Comparison of ENCODE assay signal across 28 cellular contexts in genomic region chr22:33467067-33467466, GRCh38.
DNase-seq lines count a peak whose midpoint lies in the region; ATAC-seq, FAIRE-seq and TF ChIP-seq lines count a peak whose summit lies in the region.
"Had no signal": no experiment of that assay in that cellular context is flagged by ENCODE, and none has a peak within 500 bp of the region (broad histone marks: within the 10 kb centered on the region; RNA-seq: fewer than 3 reads in every experiment).

No MANE protein-coding gene starts in this region.

- H3K27ac ChIP-seq in left ventricle myocardium inferior (replicated peaks) (peak overlapping the region; percentile 20), right atrium auricular region (peak overlapping the region in 1 of 2 donors; percentile 47), mesenchymal stem cell (ENCODE audit: low read length, poor library complexity, severe bottlenecking) (peak overlapping the region; percentile 69), pancreas (no peak overlapping the region), endodermal cell (ENCODE audit: low read depth, low read length) (no peak overlapping the region)
- H3K27ac ChIP-seq: 22Rv1; A549; BLaER1 treated with 17β-estradiol and CSF1 and Interleukin-3, amounts not matched to agents 10 nM and 100 nM; C4-2B had no signal

- no peaks in the 10 kb centered on the region for H3K79me1 ChIP-seq in mesenchymal stem cell (replicated peaks; ENCODE audit: low read length, poor library complexity, severe bottlenecking)

- ATAC-seq in pancreas = no peak
- ATAC-seq: A549; CD8-positive, alpha-beta T cell; GM12878 had no signal

- H3K36me3 Mint-ChIP-seq in nephron progenitor cell (ENCODE audit: low read depth) (peaks cover 8% of the 10 kb centered on the region), endodermal cell (ENCODE audit: low read depth) (peaks cover 2% of the 10 kb centered on the region)
- H3K36me3 Mint-ChIP-seq: CD8-positive, alpha-beta T cell had no signal

- H3K36me3 ChIP-seq in left ventricle myocardium inferior = no peaks in the 10 kb centered on the region
- no peaks in the 10 kb centered on the region for H3K36me3 ChIP-seq in right atrium auricular region
- H3K36me3 ChIP-seq in mesenchymal stem cell (ENCODE audit: control insufficient read depth in 1 of 2, insufficient read depth in 2 of 2, low read depth in 1 of 2, low read length in 2 of 2) = no peaks in the 10 kb centered on the region
- H3K36me3 ChIP-seq in pancreas = no peaks in the 10 kb centered on the region
- H3K36me3 ChIP-seq in endodermal cell (ENCODE audit: control insufficient read depth, insufficient read depth, low read length) = no peaks in the 10 kb centered on the region

- H3K4me3 ChIP-seq in left ventricle myocardium inferior (no peak overlapping the region), right atrium auricular region (no peak overlapping the region), fibroblast of the aortic adventitia (ENCODE audit: low read depth, low read length) (no peak overlapping the region), mesenchymal stem cell (ENCODE audit: insufficient read depth in 1 of 2, low read depth in 1 of 2, low read length in 2 of 2) (no peak overlapping the region), pancreas (no peak overlapping the region), endodermal cell (ENCODE audit: low read length) (no peak overlapping the region)
- H3K4me3 ChIP-seq: A549; BLaER1 treated with 17β-estradiol and CSF1 and Interleukin-3, amounts not matched to agents 10 nM and 100 nM; GM12878 had no signal

- H2BK120ac ChIP-seq in mesenchymal stem cell (ENCODE audit: low read depth, low read length) = no peak overlapping the region

- no peak overlapping the region for H3K4ac ChIP-seq in mesenchymal stem cell (ENCODE audit: low read depth in 1 of 2, low read length in 2 of 2)

- peaks cover 7% of the 10 kb centered on the region for H3K9me3 ChIP-seq in left ventricle myocardium inferior (replicated peaks)
- no peaks in the 10 kb centered on the region for H3K9me3 ChIP-seq in right atrium auricular region
- peaks cover 3% of the 10 kb centered on the region for H3K9me3 ChIP-seq in mesenchymal stem cell (ENCODE audit: control insufficient read depth, low read length)
- H3K9me3 ChIP-seq in pancreas = no peaks in the 10 kb centered on the region
- H3K9me3 ChIP-seq in endodermal cell (ENCODE audit: control insufficient read depth, low read length) = peaks cover 10% of the 10 kb centered on the region

- DNase-seq in left ventricle myocardium inferior (no peak), right atrium auricular region (ENCODE audit: low spot score) (no peak), fibroblast of the aortic adventitia (ENCODE audit: low read depth) (peak; percentile 2), mesenchymal stem cell (no peak), nephron progenitor cell (no peak), pancreas (no peak), DMS 273 treated with DMSO at 0.1 percent for 48 hours (lab: John Stamatoyannopoulos, UW) (no peak), endodermal cell (no peak)
- DNase-seq: AML-193; Caco-2; Calu3; CD4-positive, alpha-beta T cell; CD8-positive, alpha-beta T cell; DMS153; DMS53; DMS79; DND-41; EL; GDM1 had no signal

- H3K27ac Mint-ChIP-seq in nephron progenitor cell = peak overlapping the region; percentile 17
- no peak overlapping the region for H3K27ac Mint-ChIP-seq in endodermal cell
- H3K27ac Mint-ChIP-seq: B cell; CD4-positive, alpha-beta T cell; CD8-positive, alpha-beta T cell had no signal

- no peak overlapping the region for H4K8ac ChIP-seq in mesenchymal stem cell (ENCODE audit: low read length)

- TF ChIP-seq CTCF in left ventricle myocardium inferior (IDR thresholded peaks at IDR 0.05; ENCODE audit: borderline replicate concordance) (no peak), right atrium auricular region (IDR thresholded peaks at IDR 0.05) (no peak), fibroblast of the aortic adventitia (IDR thresholded peaks at IDR 0.05; ENCODE audit: insufficient read depth, low read length) (no peak), nephron progenitor cell (IDR thresholded peaks at IDR 0.05) (no peak), pancreas (IDR thresholded peaks at IDR 0.05) (no peak), endodermal cell (conservative IDR thresholded peaks at IDR 0.05) (no peak)

- intact Hi-C loops in left ventricle myocardium inferior (cut with micrococcal nuclease) (no loop called here), pancreas (cut with DNase I) (no loop called here)

- no peak overlapping the region for H3K23ac ChIP-seq in mesenchymal stem cell (ENCODE audit: low read length in 2 of 2)

- no peak overlapping the region for H4K91ac ChIP-seq in mesenchymal stem cell (ENCODE audit: low read length)

- H3K18ac ChIP-seq in mesenchymal stem cell (ENCODE audit: low read depth in 1 of 2, low read length in 2 of 2) = no peak overlapping the region

- H3K27me3 ChIP-seq in left ventricle myocardium inferior (ENCODE audit: low read depth) = no peaks in the 10 kb centered on the region
- H3K27me3 ChIP-seq in right atrium auricular region = no peaks in the 10 kb centered on the region
- H3K27me3 ChIP-seq in mesenchymal stem cell (ENCODE audit: control insufficient read depth in 1 of 2, insufficient read depth in 1 of 2, low read length in 2 of 2) = no peaks in the 10 kb centered on the region
- H3K27me3 ChIP-seq in pancreas = no peaks in the 10 kb centered on the region
- H3K27me3 ChIP-seq in endodermal cell (ENCODE audit: control insufficient read depth, insufficient read depth, low read length, poor library complexity, severe bottlenecking) = no peaks in the 10 kb centered on the region
- H3K27me3 ChIP-seq: BLaER1 treated with 17β-estradiol and CSF1 and Interleukin-3, amounts not matched to agents 10 nM and 100 nM had no signal

- H3K14ac ChIP-seq in mesenchymal stem cell (ENCODE audit: low read length in 2 of 2) = no peak overlapping the region

- H2BK5ac ChIP-seq in mesenchymal stem cell (ENCODE audit: low read depth, low read length, poor library complexity, severe bottlenecking) = peak overlapping the region; percentile 8

- H3K4me1 Mint-ChIP-seq in nephron progenitor cell (no peaks in the 10 kb centered on the region), endodermal cell (peaks cover 6% of the 10 kb centered on the region)

- H2BK15ac ChIP-seq in mesenchymal stem cell (ENCODE audit: low read depth, poor library complexity, severe bottlenecking) = no peak overlapping the region

- H3K9ac ChIP-seq in mesenchymal stem cell (ENCODE audit: low read length) (no peak overlapping the region), endodermal cell (ENCODE audit: extremely low read depth, low read length, poor library complexity, severe bottlenecking) (no peak overlapping the region)
- H3K9ac ChIP-seq: BLaER1 treated with 17β-estradiol and CSF1 and Interleukin-3, amounts not matched to agents 10 nM and 100 nM had no signal

- peaks cover 11% of the 10 kb centered on the region for H3K9me3 Mint-ChIP-seq in nephron progenitor cell
- H3K9me3 Mint-ChIP-seq in endodermal cell = peaks cover 6% of the 10 kb centered on the region

- peaks cover 43% of the 10 kb centered on the region for H3K4me1 ChIP-seq in left ventricle myocardium inferior
- peaks cover 0 to 28% of the 10 kb centered on the region in 2 donors for H3K4me1 ChIP-seq in right atrium auricular region
- H3K4me1 ChIP-seq in mesenchymal stem cell (ENCODE audit: control insufficient read depth, insufficient read depth, low read depth, low read length) = peaks cover 4% of the 10 kb centered on the region
- H3K4me1 ChIP-seq in pancreas = no peaks in the 10 kb centered on the region
- H3K4me1 ChIP-seq in endodermal cell (ENCODE audit: control insufficient read depth, insufficient read depth, low read length) = no peaks in the 10 kb centered on the region
- H3K4me1 ChIP-seq: A549, Caco-2 had no signal

- no peak overlapping the region for H2BK12ac ChIP-seq in mesenchymal stem cell (ENCODE audit: low read length in 2 of 2)

- H3K27me3 Mint-ChIP-seq in nephron progenitor cell (ENCODE audit: low read depth, poor library complexity) (no peaks in the 10 kb centered on the region), endodermal cell (ENCODE audit: insufficient read depth) (no peaks in the 10 kb centered on the region)
- H3K27me3 Mint-ChIP-seq: B cell; CD4-positive, alpha-beta T cell had no signal

- no peak overlapping the region for H3K4me2 ChIP-seq in mesenchymal stem cell (ENCODE audit: low read length, poor library complexity, severe bottlenecking)
- H3K4me2 ChIP-seq: A549; BLaER1 treated with 17β-estradiol and CSF1 and Interleukin-3, amounts not matched to agents 10 nM and 100 nM had no signal

- H3K4me3 Mint-ChIP-seq in nephron progenitor cell (no peak overlapping the region), endodermal cell (no peak overlapping the region)
- H3K4me3 Mint-ChIP-seq: B cell; CD4-positive, alpha-beta T cell; CD8-positive, alpha-beta T cell had no signal

- no peak for FAIRE-seq in pancreas (lab: Jason Lieb, UNC)
- FAIRE-seq: A549, D721Med, GM12878, GM12892, GM18507 had no signal

- H2AK5ac ChIP-seq in mesenchymal stem cell (ENCODE audit: low read length, severe bottlenecking) = no peak overlapping the region

- no peak overlapping the region for H2AFZ ChIP-seq in mesenchymal stem cell (ENCODE audit: low read depth, low read length)

- 71% methylated on average over 1 of the region's 1 CpG for WGBS in mesenchymal stem cell
- WGBS in pancreas, 2 donors = 63 to 76% methylated on average over 1 of the region's 1 CpG
- 92 to 100% methylated on average over 1 of the region's 1 CpG for WGBS in endodermal cell (ENCODE audit: insufficient coverage in 1 of 2, insufficient read length in 1 of 2), 2 experiments

Comparison
In these comparisons a context has a peak if more than half of its experiments do, and no peak if none do; other contexts are left out.
1. H3K27ac ChIP-seq: peak in left ventricle myocardium inferior (single experiment) and mesenchymal stem cell (single experiment); none in pancreas (0 of 4) and endodermal cell (single experiment).